8 cellular contexts compared by ENCODE assay signal in the genomic region with DNA sequence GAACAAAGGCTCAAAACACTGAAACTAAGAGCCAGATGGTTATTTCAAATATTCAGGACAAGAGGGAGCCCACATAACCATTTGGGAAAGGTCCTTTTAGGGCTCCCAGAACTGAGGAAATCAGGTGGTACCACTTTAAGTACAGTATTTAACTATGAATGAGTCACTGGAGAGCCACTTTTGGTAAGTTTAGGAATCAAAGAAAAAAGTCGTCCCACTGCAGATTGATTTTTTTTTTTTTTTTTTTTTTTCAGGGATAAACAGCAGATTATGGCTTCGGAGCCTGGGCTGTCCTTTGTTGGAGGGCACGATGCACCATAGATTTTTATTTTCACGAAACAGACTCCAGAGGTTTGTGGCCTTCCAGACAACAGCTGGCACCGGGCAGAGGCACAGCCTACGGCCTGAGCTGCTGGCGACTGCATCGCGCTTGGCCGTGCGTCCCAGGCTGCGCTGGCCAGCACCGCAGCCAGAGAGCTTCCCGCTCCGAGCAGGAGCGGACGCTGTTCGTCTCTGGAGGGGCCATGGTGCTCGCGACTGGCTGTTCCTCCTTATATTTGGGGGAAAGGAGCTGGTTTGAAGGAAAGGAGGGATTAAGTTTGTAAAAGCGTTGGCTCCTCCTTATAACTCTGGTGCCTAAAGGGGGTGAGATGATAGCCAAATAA.
DNase-seq lines count a peak whose midpoint lies in the region; ATAC-seq and TF ChIP-seq lines count a peak whose summit lies in the region.

No MANE protein-coding gene starts in this region.

- intact Hi-C loops in activated CD4-positive, alpha-beta T cell treated with anti-CD3 and anti-CD28 coated beads for 36 hours (cut with DNase I, micrococcal nuclease) = no loop called here

- no peak for DNase-seq in activated CD4-positive, alpha-beta T cell treated with anti-CD3 and anti-CD28 coated beads for 36 hours
- DNase-seq in activated CD4-positive, alpha-beta T cell treated with anti-CD3 and anti-CD28 coated beads for 48 hours = no peak
- peak; percentile 74 for DNase-seq in RPMI8226
- DNase-seq in fibroblast of lung (ENCODE audit: low read depth in 2 of 2) = peak; percentile 58 to 70
- no peak for DNase-seq in natural killer cell treated with Interleukin-12 subunit alpha and Interleukin-12 subunit beta and Interleukin-15 and Interleukin-18, amount 100 ng/mL, for 72 hours (ENCODE audit: low spot score)
- DNase-seq in SIG-M5 treated with dmso at 0.1 percent for 504 hours (lab: John Stamatoyannopoulos, UW; ENCODE audit: unreplicated experiment) = no peak
- no peak for DNase-seq in stimulated activated CD8-positive, alpha-beta memory T cell treated with anti-CD3 and anti-CD28 coated beads, Interleukin-4, amount 100 ng/mL, for 48 hours
- DNase-seq in central memory CD4-positive, alpha-beta T cell = no peak

- no peaks in the 10 kb centered on the region for H3K79me2 ChIP-seq in fibroblast of lung (ENCODE audit: control insufficient read depth, insufficient read depth, low read length)

- H3K9me3 ChIP-seq in fibroblast of lung (ENCODE audit: control insufficient read depth, insufficient read depth, low read depth, low read length) = no peaks in the 10 kb centered on the region

- H3K4me2 ChIP-seq in fibroblast of lung (ENCODE audit: extremely low read depth, insufficient read depth, low read length) = peak overlapping the region; percentile 100

- peak overlapping the region; percentile 47 for H3K27ac ChIP-seq in fibroblast of lung (ENCODE audit: insufficient read depth, low read length)

- no peaks in the 10 kb centered on the region for H3K36me3 Mint-ChIP-seq in activated CD4-positive, alpha-beta T cell treated with anti-CD3 and anti-CD28 coated beads for 36 hours (ENCODE audit: low read depth)
- H3K36me3 Mint-ChIP-seq in natural killer cell treated with Interleukin-12 subunit alpha and Interleukin-12 subunit beta and Interleukin-15 and Interleukin-18, amount 100 ng/mL, for 72 hours = no peaks in the 10 kb centered on the region

- H3K4me1 ChIP-seq in fibroblast of lung (ENCODE audit: control insufficient read depth, extremely low read depth, insufficient read depth, low read length) = no peaks in the 10 kb centered on the region

- H2AFZ ChIP-seq in fibroblast of lung (ENCODE audit: low read length) = peak overlapping the region; percentile 91

- ATAC-seq in activated CD4-positive, alpha-beta T cell treated with anti-CD3 and anti-CD28 coated beads for 36 hours = no peak
- no peak for ATAC-seq in natural killer cell treated with Interleukin-12 subunit alpha and Interleukin-12 subunit beta and Interleukin-15 and Interleukin-18, amount 100 ng/mL, for 72 hours

- no peaks in the 10 kb centered on the region for H4K20me1 ChIP-seq in fibroblast of lung (ENCODE audit: control insufficient read depth, extremely low read depth, insufficient read depth, low read length)

- peaks cover 13% of the 10 kb centered on the region for H3K4me1 Mint-ChIP-seq in activated CD4-positive, alpha-beta T cell treated with anti-CD3 and anti-CD28 coated beads for 36 hours
- H3K4me1 Mint-ChIP-seq in natural killer cell treated with Interleukin-12 subunit alpha and Interleukin-12 subunit beta and Interleukin-15 and Interleukin-18, amount 100 ng/mL, for 72 hours (ENCODE audit: low read depth in 2 of 2) = peaks cover 6 to 7% of the 10 kb centered on the region in 2 donors

- TF ChIP-seq CTCF in fibroblast of lung (conservative IDR thresholded peaks at IDR 0.05 in 1 of 2, IDR thresholded peaks at IDR 0.05 in 1 of 2; ENCODE audit: low read depth in 1 of 2, low read length in 2 of 2) = no peak

- CTCF ChIA-PET in activated CD4-positive, alpha-beta T cell treated with anti-CD3 and anti-CD28 coated beads for 36 hours (lab: Charles Lee) = interaction anchor here (0.7 kb wide), 1 partner anchor 11 kb away, joined by 3 read pairs; no protein-coding TSS in a partner anchor

- H3K4me3 ChIP-seq in fibroblast of lung (replicated peaks in 1 of 4; ENCODE audit: control extremely low read depth in 1 of 4, insufficient read depth in 1 of 4, low read depth in 3 of 4, low read length in 4 of 4) = peak overlapping the region; percentile 59 to 92 (median 68)

- no peaks in the 10 kb centered on the region for H3K9me3 Mint-ChIP-seq in activated CD4-positive, alpha-beta T cell treated with anti-CD3 and anti-CD28 coated beads for 36 hours (ENCODE audit: low read depth)
- no peaks in the 10 kb centered on the region for H3K9me3 Mint-ChIP-seq in natural killer cell treated with Interleukin-12 subunit alpha and Interleukin-12 subunit beta and Interleukin-15 and Interleukin-18, amount 100 ng/mL, for 72 hours

- H3K27me3 Mint-ChIP-seq in activated CD4-positive, alpha-beta T cell treated with anti-CD3 and anti-CD28 coated beads for 36 hours = peaks cover 43% of the 10 kb centered on the region
- H3K27me3 Mint-ChIP-seq in natural killer cell treated with Interleukin-12 subunit alpha and Interleukin-12 subunit beta and Interleukin-15 and Interleukin-18, amount 100 ng/mL, for 72 hours = peaks cover 25 to 74% of the 10 kb centered on the region in 2 donors

- POLR2A ChIA-PET in activated CD4-positive, alpha-beta T cell treated with anti-CD3 and anti-CD28 coated beads for 36 hours (lab: Charles Lee) = interaction anchor here (0.6 kb wide), 1 partner anchor 13 kb away, joined by 3 read pairs; no protein-coding TSS in a partner anchor

- no peaks in the 10 kb centered on the region for H3K27me3 ChIP-seq in fibroblast of lung (ENCODE audit: control insufficient read depth, insufficient read depth, low read length)

- H3K9ac ChIP-seq in fibroblast of lung (ENCODE audit: insufficient read depth, low read length) = peak overlapping the region; percentile 39

- no peak overlapping the region for H3K27ac Mint-ChIP-seq in activated CD4-positive, alpha-beta T cell treated with anti-CD3 and anti-CD28 coated beads for 36 hours
- no peak overlapping the region for H3K27ac Mint-ChIP-seq in natural killer cell treated with Interleukin-12 subunit alpha and Interleukin-12 subunit beta and Interleukin-15 and Interleukin-18, amount 100 ng/mL, for 72 hours

- peak overlapping the region; percentile 36 for H3K4me3 Mint-ChIP-seq in activated CD4-positive, alpha-beta T cell treated with anti-CD3 and anti-CD28 coated beads for 36 hours
- peak overlapping the region; percentile 70 for H3K4me3 Mint-ChIP-seq in natural killer cell treated with Interleukin-12 subunit alpha and Interleukin-12 subunit beta and Interleukin-15 and Interleukin-18, amount 100 ng/mL, for 72 hours

- no peaks in the 10 kb centered on the region for H3K36me3 ChIP-seq in fibroblast of lung (ENCODE audit: control insufficient read depth, insufficient read depth, low read length)

Comparison
In these comparisons a context has a peak if more than half of its experiments do, and no peak if none do; other contexts are left out.
1. DNase-seq: peak in RPMI8226 (single experiment) and fibroblast of lung (2 of 2); none in activated CD4-positive, alpha-beta T cell treated with anti-CD3 and anti-CD28 coated beads for 36 hours (single experiment), activated CD4-positive, alpha-beta T cell treated with anti-CD3 and anti-CD28 coated beads for 48 hours (single experiment), natural killer cell treated with Interleukin-12 subunit alpha and Interleukin-12 subunit beta and Interleukin-15 and Interleukin-18, amount 100 ng/mL, for 72 hours (single experiment), SIG-M5 treated with dmso at 0.1 percent for 504 hours (single experiment), stimulated activated CD8-positive, alpha-beta memory T cell treated with anti-CD3 and anti-CD28 coated beads, Interleukin-4, amount 100 ng/mL, for 48 hours (single experiment) and central memory CD4-positive, alpha-beta T cell (single experiment).